Comparison of ENCODE assay signal across 28 cellular contexts in genomic region chr4:110348711-110349383, GRCh38.
"Had no signal": no experiment of that assay in that cellular context is flagged by ENCODE, and none has a peak within 500 bp of the region (broad histone marks: within the 10 kb centered on the region; RNA-seq: fewer than 3 reads in every experiment).

No MANE protein-coding gene starts in this region.

- DNase-seq: stimulated activated CD4-positive, alpha-beta T cell treated with anti-CD3 and anti-CD28 coated beads, Interleukin-2, amount 100 ng/mL, for 48 hours; stimulated activated CD4-positive, alpha-beta T cell treated with anti-CD3 and anti-CD28 coated beads, Interleukin-4, amount 100 ng/mL, for 1 hour; stimulated activated CD4-positive, alpha-beta T cell treated with anti-CD3 and anti-CD28 coated beads, Interleukin-4, amount 100 ng/mL, for 24 hours; stimulated activated CD4-positive, alpha-beta T cell treated with anti-CD3 and anti-CD28 coated beads, Interleukin-4, amount 100 ng/mL, for 4 hours; stimulated activated CD8-positive, alpha-beta memory T cell treated with anti-CD3 and anti-CD28 coated beads, Interleukin-4, amount 100 ng/mL, for 48 hours; stimulated activated naive B cell treated with anti-CD40 and anti-IgM and Interleukin-4, amounts not matched to agents 10 μg/mL and 1 μg/mL and 100 μg/mL, for 72 hours; stimulated activated naive CD4-positive, alpha-beta T cell; stimulated activated naive CD4-positive, alpha-beta T cell treated with Interleukin-2 at 50 U/mL for 16 hours; stimulated activated naive CD8-positive, alpha-beta T cell treated with anti-CD3 and anti-CD28 coated beads, Interleukin-15, amount 100 ng/mL, for 72 hours; stimulated activated naive CD8-positive, alpha-beta T cell treated with anti-CD3 and anti-CD28 coated beads, Interleukin-15, Interleukin-2, amounts not matched to agents 100 U/mL and 50 U/mL, for 24 hours; stomach; substantia nigra; testis; thyroid gland; tibial artery; transverse colon; trophoblast cell; upper lobe of left lung; upper lobe of right lung; uterus had no signal

- H3K4me1 ChIP-seq: stomach, suprapubic skin, testis, thyroid gland, tibial artery, tibial nerve, transverse colon, upper lobe of left lung, upper lobe of right lung, uterus, vagina had no signal

- H3K9me3 ChIP-seq: stomach, suprapubic skin, testis, thoracic aorta, thyroid gland, tibial artery, tibial nerve, transverse colon, upper lobe of left lung, upper lobe of right lung, uterus, vagina had no signal

- H3K4me1 Mint-ChIP-seq: stimulated activated effector memory CD8-positive, alpha-beta T cell treated with anti-CD3 and anti-CD28 coated beads, Interleukin-12 subunit alpha, Interleukin-12 subunit beta, amount 100 ng/mL, for 72 hours; stimulated activated memory B cell treated with anti-CD40 and anti-IgM and Interleukin-4, amounts not matched to agents 10 μg/mL and 1 μg/mL and 100 μg/mL, for 72 hours; stimulated activated naive B cell treated with anti-CD40 and anti-IgM and Interleukin-4, amounts not matched to agents 10 μg/mL and 1 μg/mL and 100 μg/mL, for 72 hours; stimulated activated naive CD8-positive, alpha-beta T cell treated with anti-CD3 and anti-CD28 coated beads, Interleukin-15, amount 100 ng/mL, for 72 hours had no signal

- H3K9me3 Mint-ChIP-seq: stimulated activated effector memory CD8-positive, alpha-beta T cell treated with anti-CD3 and anti-CD28 coated beads, Interleukin-12 subunit alpha, Interleukin-12 subunit beta, amount 100 ng/mL, for 72 hours; stimulated activated memory B cell treated with anti-CD40 and anti-IgM and Interleukin-4, amounts not matched to agents 10 μg/mL and 1 μg/mL and 100 μg/mL, for 72 hours; stimulated activated naive B cell treated with anti-CD40 and anti-IgM and Interleukin-4, amounts not matched to agents 10 μg/mL and 1 μg/mL and 100 μg/mL, for 72 hours; stimulated activated naive CD8-positive, alpha-beta T cell treated with anti-CD3 and anti-CD28 coated beads, Interleukin-15, amount 100 ng/mL, for 72 hours; stimulated activated naive CD8-positive, alpha-beta T cell treated with anti-CD3 and anti-CD28 coated beads, Interleukin-15, Interleukin-2, amounts not matched to agents 100 ng/mL and 50 ng/mL, for 24 hours had no signal

- H3K27ac ChIP-seq: stomach, suprapubic skin, testis, thoracic aorta, thyroid gland, tibial artery, tibial nerve, transverse colon, upper lobe of left lung, upper lobe of right lung, uterus, vagina had no signal

- H3K36me3 Mint-ChIP-seq: stimulated activated effector memory CD8-positive, alpha-beta T cell treated with anti-CD3 and anti-CD28 coated beads, Interleukin-12 subunit alpha, Interleukin-12 subunit beta, amount 100 ng/mL, for 72 hours; stimulated activated memory B cell treated with anti-CD40 and anti-IgM and Interleukin-4, amounts not matched to agents 10 μg/mL and 1 μg/mL and 100 μg/mL, for 72 hours; stimulated activated naive B cell treated with anti-CD40 and anti-IgM and Interleukin-4, amounts not matched to agents 10 μg/mL and 1 μg/mL and 100 μg/mL, for 72 hours had no signal

- H3K4me3 Mint-ChIP-seq: stimulated activated effector memory CD8-positive, alpha-beta T cell treated with anti-CD3 and anti-CD28 coated beads, Interleukin-12 subunit alpha, Interleukin-12 subunit beta, amount 100 ng/mL, for 72 hours; stimulated activated memory B cell treated with anti-CD40 and anti-IgM and Interleukin-4, amounts not matched to agents 10 μg/mL and 1 μg/mL and 100 μg/mL, for 72 hours; stimulated activated naive B cell treated with anti-CD40 and anti-IgM and Interleukin-4, amounts not matched to agents 10 μg/mL and 1 μg/mL and 100 μg/mL, for 72 hours; stimulated activated naive CD8-positive, alpha-beta T cell treated with anti-CD3 and anti-CD28 coated beads, Interleukin-15, amount 100 ng/mL, for 72 hours; stimulated activated naive CD8-positive, alpha-beta T cell treated with anti-CD3 and anti-CD28 coated beads, Interleukin-15, Interleukin-2, amounts not matched to agents 100 ng/mL and 50 ng/mL, for 24 hours had no signal

- FAIRE-seq: urothelium cell line had no signal

- H3K27me3 ChIP-seq: stomach, suprapubic skin, testis, thyroid gland, tibial artery, tibial nerve, transverse colon, upper lobe of left lung, upper lobe of right lung, uterus, vagina had no signal

- H3K27ac Mint-ChIP-seq: stimulated activated effector memory CD8-positive, alpha-beta T cell treated with anti-CD3 and anti-CD28 coated beads, Interleukin-12 subunit alpha, Interleukin-12 subunit beta, amount 100 ng/mL, for 72 hours; stimulated activated memory B cell treated with anti-CD40 and anti-IgM and Interleukin-4, amounts not matched to agents 10 μg/mL and 1 μg/mL and 100 μg/mL, for 72 hours; stimulated activated naive B cell treated with anti-CD40 and anti-IgM and Interleukin-4, amounts not matched to agents 10 μg/mL and 1 μg/mL and 100 μg/mL, for 72 hours; stimulated activated naive CD8-positive, alpha-beta T cell treated with anti-CD3 and anti-CD28 coated beads, Interleukin-15, amount 100 ng/mL, for 72 hours; stimulated activated naive CD8-positive, alpha-beta T cell treated with anti-CD3 and anti-CD28 coated beads, Interleukin-15, Interleukin-2, amounts not matched to agents 100 ng/mL and 50 ng/mL, for 24 hours had no signal

- H3K36me3 ChIP-seq: stomach, suprapubic skin, thoracic aorta, thyroid gland, tibial artery, tibial nerve, transverse colon, upper lobe of left lung, upper lobe of right lung, uterus, vagina had no signal

- ATAC-seq: stimulated activated effector memory CD8-positive, alpha-beta T cell treated with anti-CD3 and anti-CD28 coated beads, Interleukin-12 subunit alpha, Interleukin-12 subunit beta, amount 100 ng/mL, for 72 hours; stimulated activated memory B cell treated with anti-CD40 and anti-IgM and Interleukin-4, amounts not matched to agents 10 μg/mL and 1 μg/mL and 100 μg/mL, for 72 hours; stimulated activated naive B cell treated with anti-CD40 and anti-IgM and Interleukin-4, amounts not matched to agents 10 μg/mL and 1 μg/mL and 100 μg/mL, for 72 hours; stimulated activated naive CD8-positive, alpha-beta T cell treated with anti-CD3 and anti-CD28 coated beads, Interleukin-15, amount 100 ng/mL, for 72 hours; stimulated activated naive CD8-positive, alpha-beta T cell treated with anti-CD3 and anti-CD28 coated beads, Interleukin-15, Interleukin-2, amounts not matched to agents 100 U/mL and 50 U/mL, for 24 hours; upper lobe of right lung had no signal

- H3K4me3 ChIP-seq: stomach, suprapubic skin, testis, thoracic aorta, thyroid gland, tibial artery, tibial nerve, transverse colon, upper lobe of left lung, upper lobe of right lung, uterus, vagina had no signal
